ENCODE assay signal across 20 cellular contexts in genomic region chr5:33843579-33843978, GRCh38. TPM values are rescaled to one million over a fixed set of nuclear protein-coding genes. Genes with fewer than 3 reads are reported as not detected.
DNase-seq lines count a peak whose midpoint lies in the region; ATAC-seq and TF ChIP-seq lines count a peak whose summit lies in the region.
"Had no signal": no experiment of that assay in that cellular context is flagged by ENCODE, and none has a peak within 500 bp of the region (broad histone marks: within the 10 kb centered on the region; RNA-seq: fewer than 3 reads in every experiment).

No MANE protein-coding gene starts in this region.

- no peaks in the 10 kb centered on the region for H3K79me2 ChIP-seq in PC-3 (ENCODE audit: low read length)

- intact Hi-C loops in PC-3 (cut with micrococcal nuclease) (no loop called here), spleen (cut with DNase I; ENCODE audit: low total_unique reads) (no loop called here)

- WGBS in spleen, 5 donors, result 87 to 99% (median 90%) methylated on average over 3 of the region's 3 CpGs

- H3K9ac ChIP-seq in PC-3 (ENCODE audit: low read length), result no peak overlapping the region

- no peaks in the 10 kb centered on the region for H4K20me1 ChIP-seq in PC-3 (ENCODE audit: low read length)

- no peaks in the 10 kb centered on the region for H3K27me3 ChIP-seq in PC-3 (ENCODE audit: low read length)
- H3K27me3 ChIP-seq in spleen (replicated peaks in 1 of 7), result no peaks in the 10 kb centered on the region
- H3K27me3 ChIP-seq: BE2C, testis had no signal

- H3K9me3 ChIP-seq in PC-3 (ENCODE audit: low read length) (no peaks in the 10 kb centered on the region), spleen (peaks cover 0 to 23% (median 7%) of the 10 kb centered on the region in 8 donors)
- H3K9me3 ChIP-seq: BE2C, psoas muscle, testis had no signal

- POLR2A ChIA-PET in PC-3 (lab: Charles Lee; ENCODE audit: unreplicated experiment), result no interaction called here

- H3K27ac ChIP-seq in PC-3 (ENCODE audit: low read length), result peak overlapping the region; percentile 23; the same call in 1 of the 2 replicates
- no peak overlapping the region for H3K27ac ChIP-seq in spleen
- H3K27ac ChIP-seq: psoas muscle, testis had no signal

- peak; percentile 68 for ATAC-seq in PC-3
- no peak for ATAC-seq in GM21786 (IDR thresholded peaks at IDR 0.05; ENCODE audit: unreplicated experiment)
- ATAC-seq: psoas muscle, Right ventricle myocardium inferior, WTC11 had no signal

- in situ Hi-C loops in G401 (cut with HindIII; ENCODE audit: low sequenced_read_pairs), result no loop called here

- H3K9me2 ChIP-seq in PC-3 (replicated peaks; ENCODE audit: low read length), result no peaks in the 10 kb centered on the region

- no peak overlapping the region for H3K4me3 ChIP-seq in PC-3 (ENCODE audit: low read length)
- no peak overlapping the region for H3K4me3 ChIP-seq in spleen
- H3K4me3 ChIP-seq: psoas muscle, testis had no signal

- H3K36me3 ChIP-seq in PC-3 (ENCODE audit: low read depth, low read length) (no peaks in the 10 kb centered on the region), spleen (no peaks in the 10 kb centered on the region)
- H3K36me3 ChIP-seq: BE2C had no signal

- DNase-seq in ELR (ENCODE audit: low read depth) (peak; percentile 96), PC-3 (peak; percentile 75), dermis microvascular lymphatic vessel endothelial cell (ENCODE audit: low read depth in 2 of 2) (peak; percentile 14 to 75), non-pigmented ciliary epithelial cell (ENCODE audit: low read depth) (peak; percentile 86), spleen (no peak), G401 (ENCODE audit: low spot score) (no peak)
- DNase-seq in activated CD8-positive, alpha-beta memory T cell treated with anti-CD3 and anti-CD28 coated beads, Interleukin-2, amount 50 U/mL, for 4 hours, result no peak
- DNase-seq: activated naive CD8-positive, alpha-beta T cell treated with anti-CD3 and anti-CD28 coated beads, Interleukin-2, amount 10 ng/mL, durations not matched to agents 7 days and 5 days; BE2C; central memory CD4-positive, alpha-beta T cell; effector memory CD4-positive, alpha-beta T cell; NCI-H1694; NCI-H446 treated with DMSO at 0.1 percent for 48 hours; psoas muscle; testis had no signal

- H3K4me1 ChIP-seq in PC-3 (ENCODE audit: insufficient read depth, low read length), result peaks cover 13% of the 10 kb centered on the region
- H3K4me1 ChIP-seq in spleen, result no peaks in the 10 kb centered on the region
- H3K4me1 ChIP-seq: BE2C, psoas muscle had no signal

- H3K4me2 ChIP-seq in PC-3 (ENCODE audit: low read length), result no peak overlapping the region

- TF ChIP-seq POLR2A in spleen (IDR thresholded peaks at IDR 0.05), result no peak

- no peaks in the 10 kb centered on the region for H3F3A ChIP-seq in PC-3 (ENCODE audit: low read length, unreplicated experiment)

- H2AFZ ChIP-seq in PC-3 (ENCODE audit: low read length), result 0 out of 2 replicates have a peak overlapping the region, but pooled peaks have one; percentile 7

- no TSS peak for BruUV-seq in PC-3 (replicated peaks; lab: Mats Ljungman, UMichigan)

- no peak for TF ChIP-seq CTCF in PC-3 (conservative IDR thresholded peaks at IDR 0.05; ENCODE audit: low read depth, low read length)
- no peak for TF ChIP-seq CTCF in spleen (IDR thresholded peaks at IDR 0.05 in 8 of 11, conservative IDR thresholded peaks at IDR 0.05 in 3 of 11)

- CTCF ChIA-PET in PC-3 (lab: Charles Lee), result no interaction called here

RNA-seq across cellular contexts. Expression of gene ADAMTS12, which starts 48.2 kb away (rescaled TPM):
- 0.18 and 3.3 TPM in 2 replicates for total RNA-seq in PC-3 (2014; rRNA removed)
- 1.2 and 5.2 TPM in 2 replicates for total RNA-seq in dermis microvascular lymphatic vessel endothelial cell
- 1 to 10 TPM; 1.1 to 4.3 (median 1.4) TPM for total RNA-seq in spleen
- under 1 TPM; 0.07 to 0.22 (median 0.17) TPM for polyA plus RNA-seq in spleen
- total RNA-seq in G401 (2014; rRNA removed; shearing (Covaris generic)), result not detected in 2 replicates
- total RNA-seq: activated naive CD8-positive, alpha-beta T cell treated with anti-CD3 and anti-CD28 coated beads, Interleukin-2, amount 10 ng/mL, durations not matched to agents 7 days and 5 days; activated T-helper 1 cell treated with anti-CD3 and anti-CD28 coated beads, Interleukin-12 subunit alpha, Interleukin-12 subunit beta, Interleukin-2, Interleukin-4 antibody, amounts not matched to agents 30 ng/mL and 10 ng/mL and 1 ng/mL, durations not matched to agents 14 hours and 24 hours and 36 hours; T-helper 1 cell treated with Interleukin-12 subunit alpha and Interleukin-12 subunit beta and Interleukin-4 antibody, amounts not matched to agents 30 ng/mL and 1 ng/mL, for 36 hours had no signal

Comparison
In these comparisons a context has a peak if more than half of its experiments do, and no peak if none do; other contexts are left out.
1. DNase-seq: peak in ELR (single experiment), PC-3 (single experiment), dermis microvascular lymphatic vessel endothelial cell (2 of 2) and non-pigmented ciliary epithelial cell (single experiment); none in spleen (single experiment), G401 (single experiment) and activated CD8-positive, alpha-beta memory T cell treated with anti-CD3 and anti-CD28 coated beads, Interleukin-2, amount 50 U/mL, for 4 hours (single experiment).